ENCODE assay signal across 6 cellular contexts in the genomic region with DNA sequence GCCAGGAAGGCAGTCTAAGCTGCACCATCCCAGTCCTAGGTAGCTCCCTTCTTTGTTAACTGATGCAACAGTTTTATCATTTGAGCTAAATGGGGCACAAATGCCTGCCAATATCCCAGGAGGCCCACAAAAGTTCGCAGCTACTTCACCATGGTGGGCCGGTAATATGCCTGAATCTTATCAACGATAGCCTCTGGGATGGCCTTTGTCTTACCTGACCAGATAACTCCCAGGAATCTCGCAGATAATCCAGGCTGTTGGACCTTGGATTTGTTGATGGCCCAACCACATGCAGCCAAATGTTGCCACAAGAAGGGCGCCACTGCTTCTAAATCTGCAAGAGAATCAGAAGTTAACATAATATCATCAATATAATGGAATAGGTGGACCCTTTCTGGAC.
"Had no signal": no experiment of that assay in that cellular context is flagged by ENCODE, and none has a peak within 500 bp of the region (broad histone marks: within the 10 kb centered on the region; RNA-seq: fewer than 3 reads in every experiment).

No MANE protein-coding gene starts in this region.

- H3K4me3 Mint-ChIP-seq: IgD-negative memory B cell had no signal

- H3K36me3 Mint-ChIP-seq: IgD-negative memory B cell had no signal

- H3K27me3 Mint-ChIP-seq: IgD-negative memory B cell had no signal

- H3K4me1 Mint-ChIP-seq: IgD-negative memory B cell had no signal

- H3K27ac ChIP-seq: HL-60 had no signal

- H3K4me3 ChIP-seq: K562 had no signal

- H3K27ac Mint-ChIP-seq: IgD-negative memory B cell had no signal

- ATAC-seq: HepG2, K562 had no signal

- DNase-seq: IMR-90, KBM-7 had no signal
